In genomic region chr1:157141212-157141855, GRCh38 we compare ENCODE assay signal across 1 cellular context.
TF ChIP-seq lines count a peak whose summit lies in the region.

No MANE protein-coding gene starts in this region.

TF ChIP-seq in SK-N-SH treated with all-trans-retinoic acid at 6 μM for 48 hours, 23 proteins besides CTCF, POLR2A, EP300 and RAD21 (continued from another document):
- TF ChIP-seq TCF4 (CRISPR knock-in tag; IDR thresholded peaks at IDR 0.05; ENCODE audit: borderline replicate concordance), result peak; percentile 83
- no peak for TF ChIP-seq ZNF565 (CRISPR knock-in tag; conservative IDR thresholded peaks at IDR 0.05; ENCODE audit: low read depth)
- TF ChIP-seq ZNF8 (CRISPR knock-in tag; IDR thresholded peaks at IDR 0.05), result 0 out of 2 replicates have a peak, but pooled peaks have one; percentile 21
